ENCODE assay signal across 1 cellular context in genomic region chr9:76424491-76424890, GRCh38.
TF ChIP-seq lines count a peak whose summit lies in the region.

No MANE protein-coding gene starts in this region.

TF ChIP-seq in GM12878, 131 proteins besides CTCF, POLR2A, EP300 and RAD21:
- TF ChIP-seq POLR2AphosphoS5 (IDR thresholded peaks at IDR 0.05; ENCODE audit: low read length) (no peak), ELK1 (IDR thresholded peaks at IDR 0.05; ENCODE audit: low read depth, low read length) (no peak), RELA (IDR thresholded peaks at IDR 0.05; ENCODE audit: borderline replicate concordance, partially characterized antibody) (no peak), ESRRA (IDR thresholded peaks at IDR 0.05; ENCODE audit: low read length) (no peak)
